ENCODE assay signal across 1 cellular context in genomic region chr2:16305191-16305590, GRCh38.
TF ChIP-seq lines count a peak whose summit lies in the region.

No MANE protein-coding gene starts in this region.

TF ChIP-seq in GM23338, 12 proteins besides CTCF, POLR2A, EP300 and RAD21 (continued from another document):
- TF ChIP-seq ZNF331 (CRISPR knock-in tag; IDR thresholded peaks at IDR 0.05; ENCODE audit: low read depth) (no peak), STAT1 (IDR thresholded peaks at IDR 0.05; ENCODE audit: unreplicated experiment) (no peak), REST (IDR thresholded peaks at IDR 0.05; ENCODE audit: unreplicated experiment) (no peak), ETS1 (IDR thresholded peaks at IDR 0.05) (no peak)
